In the genomic region with DNA sequence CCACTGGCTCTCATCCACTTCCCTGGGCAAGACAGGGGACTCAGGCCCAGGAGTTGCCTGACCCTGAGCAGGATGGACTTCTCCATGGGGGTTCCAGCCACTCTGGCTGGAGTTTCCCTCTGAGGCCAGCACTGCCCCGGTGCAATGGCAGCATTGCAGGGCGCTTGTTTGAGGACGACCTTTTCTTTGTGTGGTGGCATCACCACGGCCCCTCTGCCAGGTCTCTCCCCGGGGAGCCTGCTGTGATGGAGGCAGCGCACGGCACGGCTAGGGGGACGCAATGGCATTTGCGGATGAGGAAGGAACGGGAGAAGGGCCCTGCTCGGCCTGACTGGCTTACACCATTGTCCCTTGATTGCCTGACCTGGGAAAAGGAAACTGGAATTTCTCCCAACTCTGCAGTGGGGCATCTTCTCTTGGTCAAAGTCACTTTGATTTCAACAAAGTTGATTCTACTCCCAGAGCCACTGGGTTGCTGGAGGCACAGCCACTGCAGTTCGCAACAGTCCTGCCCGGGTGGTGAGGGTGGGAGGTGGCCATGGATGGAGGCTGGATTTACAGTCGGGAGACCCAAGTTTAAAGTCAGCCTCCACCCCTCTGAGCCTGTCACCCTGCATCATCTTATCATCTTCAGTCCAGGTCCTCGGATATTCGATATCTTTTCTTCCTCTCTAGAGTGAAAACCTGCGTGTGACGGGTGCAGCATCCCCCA, we compare ENCODE assay signal across 1 cellular context.
TF ChIP-seq lines count a peak whose summit lies in the region.

No MANE protein-coding gene starts in this region.

TF ChIP-seq in H1, 55 proteins besides CTCF, POLR2A, EP300 and RAD21 (continued from another document):
- TF ChIP-seq, protein P1, sequence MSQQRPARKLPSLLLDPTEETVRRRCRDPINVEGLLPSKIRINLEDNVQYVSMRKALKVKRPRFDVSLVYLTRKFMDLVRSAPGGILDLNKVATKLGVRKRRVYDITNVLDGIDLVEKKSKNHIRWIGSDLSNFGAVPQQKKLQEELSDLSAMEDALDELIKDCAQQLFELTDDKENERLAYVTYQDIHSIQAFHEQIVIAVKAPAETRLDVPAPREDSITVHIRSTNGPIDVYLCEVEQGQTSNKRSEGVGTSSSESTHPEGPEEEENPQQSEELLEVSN (IDR thresholded peaks at IDR 0.05), result no peak
- TF ChIP-seq CHD1 (IDR thresholded peaks at IDR 0.05; ENCODE audit: low read depth, low read length), result no peak
- TF ChIP-seq PHF8 (conservative IDR thresholded peaks at IDR 0.05; ENCODE audit: low read depth, low read length), result no peak
- TF ChIP-seq CREB1 (IDR thresholded peaks at IDR 0.05), result no peak
- no peak for TF ChIP-seq POU5F1 (IDR thresholded peaks at IDR 0.05; ENCODE audit: low read depth, low read length)
- no peak for TF ChIP-seq CTBP2 (IDR thresholded peaks at IDR 0.05; ENCODE audit: borderline replicate concordance, insufficient read depth, insufficient read length, low read length)
- no peak for TF ChIP-seq RFX5 (IDR thresholded peaks at IDR 0.05; ENCODE audit: borderline replicate concordance, low read depth, low read length)
- no peak for TF ChIP-seq SIX5 (IDR thresholded peaks at IDR 0.05; ENCODE audit: low read depth, low read length)
- no peak for TF ChIP-seq SP1 (IDR thresholded peaks at IDR 0.05; ENCODE audit: low read depth, low read length)
- TF ChIP-seq YY1 (IDR thresholded peaks at IDR 0.05; ENCODE audit: low read depth, low read length), result no peak
- no peak for TF ChIP-seq EZH2 (IDR thresholded peaks at IDR 0.05; ENCODE audit: low read depth, low read length, severe bottlenecking)
- TF ChIP-seq SRF (IDR thresholded peaks at IDR 0.05; ENCODE audit: low read depth, low read length), result no peak
